Comparison of ENCODE assay signal across 1 cellular context in genomic region chr21:42633858-42634257, GRCh38.
TF ChIP-seq lines count a peak whose summit lies in the region.

No MANE protein-coding gene starts in this region.

TF ChIP-seq in H1, 55 proteins besides CTCF, POLR2A, EP300 and RAD21:
- TF ChIP-seq ATF3 (IDR thresholded peaks at IDR 0.05; ENCODE audit: insufficient read depth, low read depth, low read length) (no peak), YY1 (IDR thresholded peaks at IDR 0.05; ENCODE audit: low read depth, low read length) (no peak), SIRT6 (IDR thresholded peaks at IDR 0.05; ENCODE audit: low read length) (no peak), TAF7 (optimal IDR thresholded peaks at IDR 0.05; ENCODE audit: borderline replicate concordance, low read depth, low read length) (no peak), BACH1 (IDR thresholded peaks at IDR 0.05; ENCODE audit: low read length) (no peak), CBX8 (IDR thresholded peaks at IDR 0.05; ENCODE audit: borderline replicate concordance, low read depth, low read length) (no peak), ZNF274 (IDR thresholded peaks at IDR 0.05; ENCODE audit: borderline replicate concordance, extremely low read depth, low read length) (no peak), SRF (IDR thresholded peaks at IDR 0.05; ENCODE audit: low read depth, low read length) (no peak), JUN (IDR thresholded peaks at IDR 0.05; ENCODE audit: low read depth, low read length) (no peak), BCL11A (IDR thresholded peaks at IDR 0.05; ENCODE audit: low read depth in 2 of 2, low read length in 2 of 2) (no peak), RXRA (IDR thresholded peaks at IDR 0.05; ENCODE audit: insufficient read depth, low read depth, low read length) (no peak), SAP30 (IDR thresholded peaks at IDR 0.05; ENCODE audit: insufficient read depth, insufficient replicate concordance, low read length) (no peak)
